ENCODE assay signal across 2 cellular contexts in the genomic region with DNA sequence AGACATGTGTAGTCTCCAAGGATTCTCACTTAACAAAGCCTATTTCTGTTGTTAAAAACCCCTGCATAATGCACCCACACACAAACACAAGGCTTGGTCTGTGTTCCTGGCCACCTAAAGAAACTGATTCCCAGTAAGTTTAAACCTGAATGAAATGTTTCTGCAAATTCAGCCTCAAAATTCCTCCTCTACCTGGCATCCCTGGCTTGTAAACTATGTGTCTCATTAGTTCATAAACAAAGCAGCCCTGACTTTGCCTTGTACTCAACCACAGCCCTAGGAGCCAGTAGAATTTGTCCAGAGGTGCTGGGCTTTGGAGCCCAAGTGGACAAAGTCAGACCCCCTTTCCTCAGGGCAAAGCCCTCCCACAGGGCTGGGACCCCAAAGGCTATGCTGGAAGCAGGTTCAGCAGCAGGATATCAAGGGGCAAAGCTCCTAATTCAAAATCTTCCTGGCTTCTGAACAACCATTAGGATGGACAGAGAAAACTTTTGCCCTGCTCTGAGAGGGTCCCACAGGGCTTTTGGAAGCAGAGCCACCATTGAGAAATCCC.
TF ChIP-seq lines count a peak whose summit lies in the region.

No MANE protein-coding gene starts in this region.

TF ChIP-seq in liver, 16 proteins besides CTCF, POLR2A, EP300 and RAD21:
- TF ChIP-seq FOXA1 (IDR thresholded peaks at IDR 0.05) (no peak), SP1 (IDR thresholded peaks at IDR 0.05) (no peak), HNF4A (conservative IDR thresholded peaks at IDR 0.05) (no peak)

TF ChIP-seq in H1, 55 proteins besides CTCF, POLR2A, EP300 and RAD21:
- TF ChIP-seq EZH2 (IDR thresholded peaks at IDR 0.05; ENCODE audit: low read depth, low read length, severe bottlenecking), result peak; percentile 21
- TF ChIP-seq SP2 (IDR thresholded peaks at IDR 0.05; ENCODE audit: low read length), result no peak
- no peak for TF ChIP-seq POLR2AphosphoS5 (IDR thresholded peaks at IDR 0.05; ENCODE audit: low read depth, low read length)
- peak; percentile 89 for TF ChIP-seq RNF2 (IDR thresholded peaks at IDR 0.05; ENCODE audit: borderline replicate concordance, low read depth, low read length, missing control alignments, poor library complexity, severe bottlenecking)
- no peak for TF ChIP-seq TBP (IDR thresholded peaks at IDR 0.05; ENCODE audit: low read depth, low read length)
- TF ChIP-seq SAP30 (IDR thresholded peaks at IDR 0.05; ENCODE audit: insufficient read depth, insufficient replicate concordance, low read length), result no peak
- TF ChIP-seq, protein P1, sequence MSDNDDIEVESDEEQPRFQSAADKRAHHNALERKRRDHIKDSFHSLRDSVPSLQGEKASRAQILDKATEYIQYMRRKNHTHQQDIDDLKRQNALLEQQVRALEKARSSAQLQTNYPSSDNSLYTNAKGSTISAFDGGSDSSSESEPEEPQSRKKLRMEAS (IDR thresholded peaks at IDR 0.05), result no peak
- peak; percentile 1; the same call in 1 of the 2 replicates for TF ChIP-seq SUZ12 (IDR thresholded peaks at IDR 0.05; ENCODE audit: low read length)
- TF ChIP-seq, protein P2, sequence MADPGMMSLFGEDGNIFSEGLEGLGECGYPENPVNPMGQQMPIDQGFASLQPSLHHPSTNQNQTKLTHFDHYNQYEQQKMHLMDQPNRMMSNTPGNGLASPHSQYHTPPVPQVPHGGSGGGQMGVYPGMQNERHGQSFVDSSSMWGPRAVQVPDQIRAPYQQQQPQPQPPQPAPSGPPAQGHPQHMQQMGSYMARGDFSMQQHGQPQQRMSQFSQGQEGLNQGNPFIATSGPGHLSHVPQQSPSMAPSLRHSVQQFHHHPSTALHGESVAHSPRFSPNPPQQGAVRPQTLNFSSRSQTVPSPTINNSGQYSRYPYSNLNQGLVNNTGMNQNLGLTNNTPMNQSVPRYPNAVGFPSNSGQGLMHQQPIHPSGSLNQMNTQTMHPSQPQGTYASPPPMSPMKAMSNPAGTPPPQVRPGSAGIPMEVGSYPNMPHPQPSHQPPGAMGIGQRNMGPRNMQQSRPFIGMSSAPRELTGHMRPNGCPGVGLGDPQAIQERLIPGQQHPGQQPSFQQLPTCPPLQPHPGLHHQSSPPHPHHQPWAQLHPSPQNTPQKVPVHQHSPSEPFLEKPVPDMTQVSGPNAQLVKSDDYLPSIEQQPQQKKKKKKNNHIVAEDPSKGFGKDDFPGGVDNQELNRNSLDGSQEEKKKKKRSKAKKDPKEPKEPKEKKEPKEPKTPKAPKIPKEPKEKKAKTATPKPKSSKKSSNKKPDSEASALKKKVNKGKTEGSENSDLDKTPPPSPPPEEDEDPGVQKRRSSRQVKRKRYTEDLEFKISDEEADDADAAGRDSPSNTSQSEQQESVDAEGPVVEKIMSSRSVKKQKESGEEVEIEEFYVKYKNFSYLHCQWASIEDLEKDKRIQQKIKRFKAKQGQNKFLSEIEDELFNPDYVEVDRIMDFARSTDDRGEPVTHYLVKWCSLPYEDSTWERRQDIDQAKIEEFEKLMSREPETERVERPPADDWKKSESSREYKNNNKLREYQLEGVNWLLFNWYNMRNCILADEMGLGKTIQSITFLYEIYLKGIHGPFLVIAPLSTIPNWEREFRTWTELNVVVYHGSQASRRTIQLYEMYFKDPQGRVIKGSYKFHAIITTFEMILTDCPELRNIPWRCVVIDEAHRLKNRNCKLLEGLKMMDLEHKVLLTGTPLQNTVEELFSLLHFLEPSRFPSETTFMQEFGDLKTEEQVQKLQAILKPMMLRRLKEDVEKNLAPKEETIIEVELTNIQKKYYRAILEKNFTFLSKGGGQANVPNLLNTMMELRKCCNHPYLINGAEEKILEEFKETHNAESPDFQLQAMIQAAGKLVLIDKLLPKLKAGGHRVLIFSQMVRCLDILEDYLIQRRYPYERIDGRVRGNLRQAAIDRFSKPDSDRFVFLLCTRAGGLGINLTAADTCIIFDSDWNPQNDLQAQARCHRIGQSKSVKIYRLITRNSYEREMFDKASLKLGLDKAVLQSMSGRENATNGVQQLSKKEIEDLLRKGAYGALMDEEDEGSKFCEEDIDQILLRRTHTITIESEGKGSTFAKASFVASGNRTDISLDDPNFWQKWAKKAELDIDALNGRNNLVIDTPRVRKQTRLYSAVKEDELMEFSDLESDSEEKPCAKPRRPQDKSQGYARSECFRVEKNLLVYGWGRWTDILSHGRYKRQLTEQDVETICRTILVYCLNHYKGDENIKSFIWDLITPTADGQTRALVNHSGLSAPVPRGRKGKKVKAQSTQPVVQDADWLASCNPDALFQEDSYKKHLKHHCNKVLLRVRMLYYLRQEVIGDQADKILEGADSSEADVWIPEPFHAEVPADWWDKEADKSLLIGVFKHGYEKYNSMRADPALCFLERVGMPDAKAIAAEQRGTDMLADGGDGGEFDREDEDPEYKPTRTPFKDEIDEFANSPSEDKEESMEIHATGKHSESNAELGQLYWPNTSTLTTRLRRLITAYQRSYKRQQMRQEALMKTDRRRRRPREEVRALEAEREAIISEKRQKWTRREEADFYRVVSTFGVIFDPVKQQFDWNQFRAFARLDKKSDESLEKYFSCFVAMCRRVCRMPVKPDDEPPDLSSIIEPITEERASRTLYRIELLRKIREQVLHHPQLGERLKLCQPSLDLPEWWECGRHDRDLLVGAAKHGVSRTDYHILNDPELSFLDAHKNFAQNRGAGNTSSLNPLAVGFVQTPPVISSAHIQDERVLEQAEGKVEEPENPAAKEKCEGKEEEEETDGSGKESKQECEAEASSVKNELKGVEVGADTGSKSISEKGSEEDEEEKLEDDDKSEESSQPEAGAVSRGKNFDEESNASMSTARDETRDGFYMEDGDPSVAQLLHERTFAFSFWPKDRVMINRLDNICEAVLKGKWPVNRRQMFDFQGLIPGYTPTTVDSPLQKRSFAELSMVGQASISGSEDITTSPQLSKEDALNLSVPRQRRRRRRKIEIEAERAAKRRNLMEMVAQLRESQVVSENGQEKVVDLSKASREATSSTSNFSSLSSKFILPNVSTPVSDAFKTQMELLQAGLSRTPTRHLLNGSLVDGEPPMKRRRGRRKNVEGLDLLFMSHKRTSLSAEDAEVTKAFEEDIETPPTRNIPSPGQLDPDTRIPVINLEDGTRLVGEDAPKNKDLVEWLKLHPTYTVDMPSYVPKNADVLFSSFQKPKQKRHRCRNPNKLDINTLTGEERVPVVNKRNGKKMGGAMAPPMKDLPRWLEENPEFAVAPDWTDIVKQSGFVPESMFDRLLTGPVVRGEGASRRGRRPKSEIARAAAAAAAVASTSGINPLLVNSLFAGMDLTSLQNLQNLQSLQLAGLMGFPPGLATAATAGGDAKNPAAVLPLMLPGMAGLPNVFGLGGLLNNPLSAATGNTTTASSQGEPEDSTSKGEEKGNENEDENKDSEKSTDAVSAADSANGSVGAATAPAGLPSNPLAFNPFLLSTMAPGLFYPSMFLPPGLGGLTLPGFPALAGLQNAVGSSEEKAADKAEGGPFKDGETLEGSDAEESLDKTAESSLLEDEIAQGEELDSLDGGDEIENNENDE (IDR thresholded peaks at IDR 0.05; ENCODE audit: insufficient replicate concordance, low read length), result no peak
- TF ChIP-seq CEBPB (IDR thresholded peaks at IDR 0.05; ENCODE audit: low read depth, low read length), result no peak
- no peak for TF ChIP-seq SP1 (IDR thresholded peaks at IDR 0.05; ENCODE audit: low read depth, low read length)
- TF ChIP-seq SIN3A (conservative IDR thresholded peaks at IDR 0.05 in 1 of 2, IDR thresholded peaks at IDR 0.05 in 1 of 2; ENCODE audit: low read depth in 1 of 2, low read length in 2 of 2), result no peak
- TF ChIP-seq CREB1 (IDR thresholded peaks at IDR 0.05), result no peak
